Comparison of ENCODE assay signal across 8 cellular contexts in the genomic region with DNA sequence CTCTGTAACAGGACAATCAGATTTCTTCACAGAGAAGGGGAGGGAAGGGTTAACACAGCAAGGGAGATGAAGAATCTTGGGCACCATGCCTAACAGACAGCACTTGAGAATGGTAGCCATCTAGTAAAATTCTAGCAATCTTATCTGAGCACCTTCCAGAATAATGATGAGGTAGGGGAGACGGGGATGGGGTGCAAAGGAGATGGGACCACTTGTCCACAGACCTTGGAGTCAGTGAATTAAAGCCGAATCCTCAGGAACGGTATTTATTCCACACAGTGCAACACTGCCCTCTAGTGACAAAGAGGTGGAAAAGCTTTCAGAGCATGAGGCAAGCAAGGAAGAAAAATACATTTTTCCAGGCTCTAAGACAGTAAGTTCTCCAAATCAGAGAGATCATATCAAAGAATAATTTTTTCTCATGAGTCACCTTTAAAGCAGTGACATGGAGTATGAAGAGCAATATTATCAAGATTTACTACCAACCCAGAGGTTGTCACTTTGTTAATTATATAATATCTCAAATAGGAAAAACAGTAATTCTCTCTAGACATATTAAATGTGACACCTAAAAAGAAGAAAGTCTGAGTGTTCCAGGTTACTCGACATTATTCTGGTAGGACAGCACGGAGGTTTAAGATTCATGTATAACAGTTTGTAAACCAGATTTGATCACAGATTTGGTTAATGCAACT. TPM values are rescaled to one million over a fixed set of nuclear protein-coding genes. Genes with fewer than 3 reads are reported as not detected.
DNase-seq lines count a peak whose midpoint lies in the region; ATAC-seq and TF ChIP-seq lines count a peak whose summit lies in the region.

No MANE protein-coding gene starts in this region.

- H3K4me1 ChIP-seq in aorta (ENCODE audit: control insufficient read depth in 1 of 2, insufficient read depth in 2 of 2, low read length in 2 of 2) = no peaks in the 10 kb centered on the region

- WGBS in aorta, 2 donors = 2% methylated on average over 5 of the region's 5 CpGs

- H3K36me3 Mint-ChIP-seq in Calu3 (ENCODE audit: insufficient read depth, unreplicated experiment) = no peaks in the 10 kb centered on the region
- no peaks in the 10 kb centered on the region for H3K36me3 Mint-ChIP-seq in effector memory CD8-positive, alpha-beta T cell (ENCODE audit: insufficient read depth)

- H3K9me3 ChIP-seq in aorta (ENCODE audit: control insufficient read depth, low read length) = no peaks in the 10 kb centered on the region

- no peaks in the 10 kb centered on the region for H3K4me1 Mint-ChIP-seq in Calu3 (ENCODE audit: low read depth, unreplicated experiment)
- H3K4me1 Mint-ChIP-seq in effector memory CD8-positive, alpha-beta T cell (ENCODE audit: low read depth in 2 of 2) = peaks cover 3 to 5% of the 10 kb centered on the region in 2 donors

- H3K27me3 ChIP-seq in aorta (ENCODE audit: control insufficient read depth in 1 of 2, insufficient read depth in 2 of 2, low read length in 1 of 2) = no peaks in the 10 kb centered on the region

- peak; percentile 82 for ATAC-seq in effector memory CD8-positive, alpha-beta T cell (replicated peaks)
- ATAC-seq in aorta (ENCODE audit: low FRiP score) (peak; percentile 88), HG03196 (IDR thresholded peaks at IDR 0.05; ENCODE audit: unreplicated experiment) (no peak)

- no peak overlapping the region for H3K27ac Mint-ChIP-seq in Calu3 (ENCODE audit: unreplicated experiment)
- no peak overlapping the region for H3K27ac Mint-ChIP-seq in effector memory CD8-positive, alpha-beta T cell

- H3K36me3 ChIP-seq in aorta (ENCODE audit: control insufficient read depth in 1 of 2, insufficient read depth in 2 of 2, low read length in 1 of 2) = no peaks in the 10 kb centered on the region

- peak overlapping the region in 1 of 2 donors; percentile 12 for H3K4me3 ChIP-seq in aorta (ENCODE audit: low read length in 2 of 2)

- intact Hi-C loops in Calu3 (cut with micrococcal nuclease; ENCODE audit: unreplicated experiment) = loop anchor here (1.0 to 10.0 kb wide), 6 partner anchors 154 to 794 kb away; partner anchors contain the start of gene PRKACB
- intact Hi-C loops in aorta (cut with DNase I) = loop anchor here in 1 of 2 donors (5.0 to 10.0 kb wide), 3 partner anchors 164 to 321 kb away; partner anchors contain the start of gene C1orf52

- no peaks in the 10 kb centered on the region for H3K27me3 Mint-ChIP-seq in Calu3 (ENCODE audit: unreplicated experiment)
- H3K27me3 Mint-ChIP-seq in effector memory CD8-positive, alpha-beta T cell = no peaks in the 10 kb centered on the region

- peak; percentile 25 for DNase-seq in Calu3
- peak; percentile 16 for DNase-seq in GM19238 (ENCODE audit: insufficient read length, low spot score)
- peak; percentile 48 for DNase-seq in NCI-H128 (lab: John Stamatoyannopoulos, UW; ENCODE audit: unreplicated experiment)
- DNase-seq in SW480 (ENCODE audit: low spot score) = peak; percentile 58
- peak; percentile 29 to 46 (median 38) for DNase-seq in effector memory CD8-positive, alpha-beta T cell
- DNase-seq in medulla oblongata (ENCODE audit: extremely low spot score) = peak; percentile 91
- DNase-seq in aorta = no peak

- no TSS peak for BruUV-seq in Calu3 (replicated peaks; lab: Mats Ljungman, UMichigan)

- peak; percentile 85 for TF ChIP-seq CTCF in Calu3 (IDR thresholded peaks at IDR 0.05; ENCODE audit: unreplicated experiment)

- no peaks in the 10 kb centered on the region for H3K9me3 Mint-ChIP-seq in Calu3 (ENCODE audit: low read depth, unreplicated experiment)
- no peaks in the 10 kb centered on the region for H3K9me3 Mint-ChIP-seq in effector memory CD8-positive, alpha-beta T cell

- H3K27ac ChIP-seq in aorta (ENCODE audit: low read depth in 1 of 2, low read length in 2 of 2) = no peak overlapping the region

- CTCF ChIA-PET in Calu3 (lab: Charles Lee) = interaction anchor here (0.6 to 2.3 kb wide), 6 partner anchors 9 to 502 kb away, joined by 3 to 17 read pairs (median 4); no protein-coding TSS in a partner anchor

- H3K4me3 Mint-ChIP-seq in Calu3 (ENCODE audit: low read depth, unreplicated experiment) = no peak overlapping the region
- no peak overlapping the region for H3K4me3 Mint-ChIP-seq in effector memory CD8-positive, alpha-beta T cell

RNA-seq across cellular contexts. Expression of gene LPAR3, which starts 43.3 kb away (rescaled TPM):
- total RNA-seq in Calu3 (2022) (13.2 and 14.0 TPM in 2 replicates), aorta (under 1 TPM; 0.10 to 0.33 TPM)
- under 1 TPM in 1 of 2 donors, not detected in 1; 0.38 TPM for polyA plus RNA-seq in aorta

Comparison
In these comparisons a context has a peak if more than half of its experiments do, and no peak if none do; other contexts are left out.
1. DNase-seq: peak in Calu3 (single experiment), GM19238 (single experiment), NCI-H128 (single experiment), SW480 (single experiment), effector memory CD8-positive, alpha-beta T cell (3 of 3) and medulla oblongata (single experiment); none in aorta (0 of 2).
2. RNA of gene LPAR3, which starts 43.3 kb away (total RNA-seq): 13.2 to 14.0 TPM in Calu3; 0.10 to 0.33 TPM in aorta; every median in the first group is over 10 times any median in the second.